Comparison of ENCODE assay signal across 4 cellular contexts in the genomic region with DNA sequence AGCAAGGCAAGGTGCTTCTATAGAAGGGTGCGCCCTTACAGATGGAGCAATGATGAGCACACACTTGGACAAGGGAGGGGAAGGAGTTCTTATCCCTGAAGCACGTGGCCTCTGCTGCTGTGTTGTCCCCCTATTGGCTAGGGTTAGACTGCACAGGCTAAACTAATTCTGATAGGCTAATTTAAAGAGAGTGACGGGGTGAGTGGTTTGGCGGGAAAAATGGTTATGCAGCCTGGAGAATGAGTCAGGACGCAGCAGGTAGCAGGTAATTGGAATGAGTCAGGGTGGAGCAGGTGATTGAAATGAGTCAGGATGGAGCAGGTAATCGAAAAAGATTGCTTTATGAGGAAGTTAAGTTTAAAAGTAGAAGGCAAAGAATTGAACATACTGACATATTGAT. TPM values are rescaled to one million over a fixed set of nuclear protein-coding genes. Genes with fewer than 3 reads are reported as not detected.
"Had no signal": no experiment of that assay in that cellular context is flagged by ENCODE, and none has a peak within 500 bp of the region (broad histone marks: within the 10 kb centered on the region; RNA-seq: fewer than 3 reads in every experiment).

No MANE protein-coding gene starts in this region.

RNA-seq across cellular contexts. Expression of gene C3orf80, which starts 15.5 kb away (rescaled TPM):
- total RNA-seq: activated CD4-positive, alpha-beta memory T cell treated with anti-CD3 and anti-CD28 coated beads for 36 hours; activated CD4-positive, alpha-beta T cell treated with anti-CD3 and anti-CD28 coated beads, Interleukin-2, amount 10 ng/mL, durations not matched to agents 7 days and 5 days; ascending aorta; NCI-H460 had no signal
